ENCODE assay signal across 12 cellular contexts in the genomic region with DNA sequence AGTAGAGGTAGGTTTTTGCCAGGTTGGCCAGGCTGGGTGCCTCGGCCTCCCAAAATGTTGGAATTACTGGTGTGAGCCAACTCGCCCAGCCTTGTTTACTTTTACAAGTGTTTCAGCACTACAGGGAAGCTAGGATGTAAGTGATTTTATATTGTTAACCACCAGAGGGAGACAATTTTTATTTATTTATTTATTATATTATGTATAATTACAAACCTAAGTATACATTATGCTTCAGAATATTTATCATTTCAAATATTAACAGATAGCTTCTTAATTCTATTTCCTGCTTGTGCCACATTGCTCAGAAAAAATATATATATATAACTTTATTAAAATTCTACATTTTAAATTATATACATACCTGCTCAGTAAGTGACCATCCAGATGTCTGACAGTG. TPM values are rescaled to one million over a fixed set of nuclear protein-coding genes. Genes with fewer than 3 reads are reported as not detected.
DNase-seq lines count a peak whose midpoint lies in the region; ATAC-seq, FAIRE-seq and TF ChIP-seq lines count a peak whose summit lies in the region.
"Had no signal": no experiment of that assay in that cellular context is flagged by ENCODE, and none has a peak within 500 bp of the region (broad histone marks: within the 10 kb centered on the region; RNA-seq: fewer than 3 reads in every experiment).

No MANE protein-coding gene starts in this region.

- H3K4me1 ChIP-seq in cardiac muscle cell (ENCODE audit: low read depth) = no peaks in the 10 kb centered on the region
- no peaks in the 10 kb centered on the region for H3K4me1 ChIP-seq in small intestine (ENCODE audit: control insufficient read depth in 2 of 2, insufficient read depth in 1 of 2, low read depth in 1 of 2, low read length in 1 of 2)
- H3K4me1 ChIP-seq: Caco-2 had no signal

- FAIRE-seq in small intestine (lab: Jason Lieb, UNC) = no peak

- whole genome bisulfite sequencing in small intestine, 3 donors = 76 to 82% (median 77%) methylated on average over 2 of the region's 2 CpGs

- H3K36me3 ChIP-seq in cardiac muscle cell (peaks cover 53% of the 10 kb centered on the region), small intestine (ENCODE audit: control insufficient read depth in 2 of 2, insufficient read depth in 2 of 2, low read length in 2 of 2) (peaks cover 2% of the 10 kb centered on the region in 2 donors)

- H3K27me3 ChIP-seq in cardiac muscle cell (no peaks in the 10 kb centered on the region), small intestine (ENCODE audit: control insufficient read depth in 2 of 2, insufficient read depth in 2 of 2, low read length in 2 of 2) (no peaks in the 10 kb centered on the region)

- H3K4me3 ChIP-seq in cardiac muscle cell (no peak overlapping the region), epithelial cell of proximal tubule (ENCODE audit: low read depth, low read length) (no peak overlapping the region), small intestine (ENCODE audit: low read depth in 1 of 2, low read length in 2 of 2) (no peak overlapping the region)

- peak; percentile 29 for TF ChIP-seq CTCF in cardiac muscle cell (IDR thresholded peaks at IDR 0.05; ENCODE audit: low read depth, low read length)
- peak; percentile 31 for TF ChIP-seq CTCF in epithelial cell of proximal tubule (conservative IDR thresholded peaks at IDR 0.05; ENCODE audit: low read depth, low read length)

- no peaks in the 10 kb centered on the region for H3K9me3 ChIP-seq in cardiac muscle cell (ENCODE audit: low read depth)
- H3K9me3 ChIP-seq in small intestine (ENCODE audit: control insufficient read depth, low read depth) = no peaks in the 10 kb centered on the region
- H3K9me3 ChIP-seq: Caco-2 had no signal

- intact Hi-C loops in Right ventricle myocardium superior (cut with DNase I) = no loop called here

- no peak overlapping the region for H3K27ac ChIP-seq in cardiac muscle cell
- no peak overlapping the region for H3K27ac ChIP-seq in small intestine (ENCODE audit: low read depth in 1 of 2, low read length in 1 of 2)

- DNase-seq in cardiac muscle cell (ENCODE audit: low read depth in 1 of 2, low spot score in 1 of 2) (peak; percentile 3 to 14), Right ventricle myocardium superior (no peak), OCI-M1 (lab: John Stamatoyannopoulos, UW) (peak; percentile 31), epithelial cell of proximal tubule (ENCODE audit: low read depth) (no peak), small intestine (peak; percentile 7), SKM-1 treated with dmso at 0.1 percent for 144 hours (lab: John Stamatoyannopoulos, UW; ENCODE audit: unreplicated experiment) (no peak), mesenteric fat pad (ENCODE audit: low spot score) (no peak)
- DNase-seq: Caco-2; NCI-H524; stimulated activated CD4-positive, alpha-beta T cell treated with anti-CD3 and anti-CD28 coated beads, Interleukin-12 subunit alpha, Interleukin-12 subunit beta, amount 100 ng/mL, for 4 hours had no signal

- ATAC-seq in Right ventricle myocardium superior (ENCODE audit: poor library complexity) (no peak), HG03432 (IDR thresholded peaks at IDR 0.05; ENCODE audit: unreplicated experiment) (no peak)

RNA-seq across cellular contexts. Expression of a gene that starts 9.8 kb away (rescaled TPM):
- total RNA-seq in cardiac muscle cell (12.5 and 13.5 TPM in 2 replicates), Right ventricle myocardium superior (33.9 TPM), epithelial cell of proximal tubule (5.3 and 5.5 TPM in 2 replicates), mesenteric fat pad (18.9 TPM)
- polyA plus RNA-seq in cardiac muscle cell (31.7 and 32.8 TPM in 2 replicates), small intestine (10 to 100 TPM; 18.0 to 21.7 (median 20.8) TPM)

RNA-seq across cellular contexts. Expression of a gene that starts 9.9 kb away (rescaled TPM):
- 1.6 and 4.0 TPM in 2 replicates for total RNA-seq in cardiac muscle cell
- 4.8 and 4.9 TPM in 2 replicates for polyA plus RNA-seq in cardiac muscle cell
- 5.1 TPM for total RNA-seq in Right ventricle myocardium superior
- total RNA-seq in epithelial cell of proximal tubule = 13.1 and 14.0 TPM in 2 replicates
- polyA plus RNA-seq in small intestine = 1 to 10 TPM; 1.6 to 4.3 (median 1.8) TPM
- total RNA-seq in mesenteric fat pad = 3.1 TPM

RNA-seq across cellular contexts. Expression of a gene that starts 46.5 kb away (rescaled TPM):
- total RNA-seq in cardiac muscle cell (not detected in 2 replicates), Right ventricle myocardium superior (not detected), epithelial cell of proximal tubule (not detected in 2 replicates), mesenteric fat pad (not detected)
- polyA plus RNA-seq in cardiac muscle cell (not detected in 2 replicates), small intestine (not detected)
- total RNA-seq: Caco-2, kidney epithelial cell had no signal

Comparison
In these comparisons a context has a peak if more than half of its experiments do, and no peak if none do; other contexts are left out.
1. DNase-seq: peak in cardiac muscle cell (2 of 2), OCI-M1 (single experiment) and small intestine (single experiment); none in Right ventricle myocardium superior (single experiment), epithelial cell of proximal tubule (single experiment), SKM-1 treated with dmso at 0.1 percent for 144 hours (single experiment) and mesenteric fat pad (single experiment).